ENCODE assay signal across 8 cellular contexts in the genomic region with DNA sequence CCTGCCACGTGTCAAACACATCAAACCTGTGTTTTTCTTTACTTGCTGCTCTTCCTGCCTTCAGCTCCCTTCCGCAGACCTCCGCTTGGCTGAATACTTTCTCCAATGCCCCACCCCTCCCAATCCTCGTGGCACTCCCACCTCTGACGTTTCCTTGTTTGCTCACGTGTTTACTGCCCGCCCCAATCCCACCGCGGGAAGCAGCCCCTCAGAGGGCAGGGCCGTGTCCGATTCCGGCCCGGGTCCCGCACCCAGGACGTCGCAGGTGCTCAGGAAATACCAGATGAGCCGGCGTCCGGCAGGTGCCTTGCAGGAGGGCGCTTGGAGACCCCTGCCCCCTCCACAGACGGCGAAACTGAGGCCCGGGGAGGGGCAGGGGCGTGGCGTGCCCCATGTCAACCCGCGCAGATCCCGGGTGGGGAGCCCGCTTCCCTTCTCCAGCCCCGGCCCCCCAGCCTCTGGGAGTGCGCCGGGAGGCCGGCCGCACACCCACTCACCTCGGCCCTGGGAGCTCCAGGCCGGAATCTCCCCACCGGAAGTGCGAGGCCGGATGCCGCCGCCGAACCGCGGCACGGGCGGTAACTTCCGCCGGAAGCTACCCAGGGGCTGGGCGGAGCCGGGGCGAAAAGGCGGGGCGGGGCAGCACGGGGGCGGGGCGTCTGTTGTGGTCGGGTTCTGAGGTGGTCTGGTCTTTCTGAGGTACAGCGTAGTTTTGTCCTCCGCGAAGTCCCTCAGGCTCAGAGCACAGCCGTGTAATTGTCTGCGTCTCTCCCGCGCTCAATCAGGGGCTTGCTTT. TPM values are rescaled to one million over a fixed set of nuclear protein-coding genes. Genes with fewer than 3 reads are reported as not detected.
A peak's percentile ranks its signal among the peaks of the same experiment; 100 is the strongest.
DNase-seq lines count a peak whose midpoint lies in the region; ATAC-seq, FAIRE-seq and TF ChIP-seq lines count a peak whose summit lies in the region.

No MANE protein-coding gene starts in this region.

- H3K27me3 ChIP-seq in bronchial epithelial cell (ENCODE audit: control insufficient read depth, insufficient read depth, low read length) (no peaks in the 10 kb centered on the region), small intestine (ENCODE audit: control insufficient read depth in 2 of 2, insufficient read depth in 2 of 2, low read length in 2 of 2) (no peaks in the 10 kb centered on the region)

- no peaks in the 10 kb centered on the region for H3K9me3 Mint-ChIP-seq in WTC11

- TF ChIP-seq CTCF in WTC11 (IDR thresholded peaks at IDR 0.05) (no peak), bronchial epithelial cell (IDR thresholded peaks at IDR 0.05; ENCODE audit: insufficient read depth, low read length, severe bottlenecking) (no peak)

- FAIRE-seq in bronchial epithelial cell (lab: Jason Lieb, UNC), result no peak
- FAIRE-seq in small intestine (lab: Jason Lieb, UNC), result no peak

- H3K27ac ChIP-seq in small intestine (ENCODE audit: low read depth in 1 of 2, low read length in 1 of 2), result peak overlapping the region; percentile 93 to 98

- POLR2A ChIA-PET in WTC11 (lab: Charles Lee), result interaction anchor here (0.5 to 2.0 kb wide), 5 partner anchors 15 to 332 kb away, joined by 3 to 8 read pairs (median 5); partner anchors contain the start of gene ELMO2

- DNase-seq in NCI-H2081 (lab: John Stamatoyannopoulos, UW) (peak; percentile 81 to 85), NCI-H2081 treated with DMSO at 0.1 percent for 48 hours (lab: John Stamatoyannopoulos, UW) (no peak), NCI-H2171 treated with DMSO at 0.1 percent for 48 hours (lab: John Stamatoyannopoulos, UW) (peak; percentile 86), WTC11 (ENCODE audit: low spot score) (peak; percentile 87), bronchial epithelial cell (ENCODE audit: low read depth) (peak; percentile 73), iPS-NIHi7 (ENCODE audit: extremely low spot score) (peak; percentile 97), small intestine (peak; percentile 86)

- ATAC-seq in HG03025 (IDR thresholded peaks at IDR 0.05; ENCODE audit: low FRiP score, unreplicated experiment), result peak; percentile 67
- peak; percentile 90 for ATAC-seq in WTC11

- peaks cover 13% of the 10 kb centered on the region for H3K4me1 Mint-ChIP-seq in WTC11

- CTCF ChIA-PET in WTC11 (lab: Charles Lee), result interaction anchor here (0.6 to 2.2 kb wide), 24 partner anchors 8 to 799 kb away, joined by 3 to 16 read pairs (median 4); partner anchors contain the start of gene ELMO2

- peaks cover 0 to 2% of the 10 kb centered on the region in 2 donors for H3K4me1 ChIP-seq in small intestine (ENCODE audit: control insufficient read depth in 2 of 2, insufficient read depth in 1 of 2, low read depth in 1 of 2, low read length in 1 of 2)

- H3K9me3 ChIP-seq in small intestine (ENCODE audit: control insufficient read depth, low read depth), result no peaks in the 10 kb centered on the region

- WGBS in small intestine, 3 donors, result 0 to 1% (median 0%) methylated on average over 46 to 64 of the region's 64 CpGs

- peak overlapping the region; percentile 91 for H3K4me3 Mint-ChIP-seq in WTC11

- no peaks in the 10 kb centered on the region for H3K27me3 Mint-ChIP-seq in WTC11 (ENCODE audit: low read depth)

- peaks cover 8% of the 10 kb centered on the region for H3K36me3 ChIP-seq in bronchial epithelial cell (ENCODE audit: control insufficient read depth, insufficient read depth, low read length)
- peaks cover 4 to 5% of the 10 kb centered on the region in 2 donors for H3K36me3 ChIP-seq in small intestine (ENCODE audit: control insufficient read depth in 2 of 2, insufficient read depth in 2 of 2, low read length in 2 of 2)

- peak overlapping the region; percentile 97 for H3K4me3 ChIP-seq in bronchial epithelial cell (ENCODE audit: low read depth, low read length)
- peak overlapping the region; percentile 85 to 91 for H3K4me3 ChIP-seq in small intestine (ENCODE audit: low read depth in 1 of 2, low read length in 2 of 2)

- peak overlapping the region; percentile 97 for H3K27ac Mint-ChIP-seq in WTC11

- H3K36me3 Mint-ChIP-seq in WTC11, result peaks cover 24% of the 10 kb centered on the region

TF ChIP-seq in WTC11, 78 proteins besides CTCF, POLR2A, EP300 and RAD21 (continues in another document):
- no peak for TF ChIP-seq NR3C1 (CRISPR knock-in tag; conservative IDR thresholded peaks at IDR 0.05; ENCODE audit: low read depth)
- peak; percentile 99 for TF ChIP-seq FOXK1 (CRISPR knock-in tag; IDR thresholded peaks at IDR 0.05)
- TF ChIP-seq SP1 (CRISPR knock-in tag; conservative IDR thresholded peaks at IDR 0.05), result peak; percentile 87
- TF ChIP-seq KAT7 (CRISPR knock-in tag; IDR thresholded peaks at IDR 0.05; ENCODE audit: borderline replicate concordance), result 0 out of 2 replicates have a peak, but pooled peaks have one; percentile 10
- no peak for TF ChIP-seq ZMAT4 (CRISPR knock-in tag; IDR thresholded peaks at IDR 0.05)
- TF ChIP-seq, protein P1, sequence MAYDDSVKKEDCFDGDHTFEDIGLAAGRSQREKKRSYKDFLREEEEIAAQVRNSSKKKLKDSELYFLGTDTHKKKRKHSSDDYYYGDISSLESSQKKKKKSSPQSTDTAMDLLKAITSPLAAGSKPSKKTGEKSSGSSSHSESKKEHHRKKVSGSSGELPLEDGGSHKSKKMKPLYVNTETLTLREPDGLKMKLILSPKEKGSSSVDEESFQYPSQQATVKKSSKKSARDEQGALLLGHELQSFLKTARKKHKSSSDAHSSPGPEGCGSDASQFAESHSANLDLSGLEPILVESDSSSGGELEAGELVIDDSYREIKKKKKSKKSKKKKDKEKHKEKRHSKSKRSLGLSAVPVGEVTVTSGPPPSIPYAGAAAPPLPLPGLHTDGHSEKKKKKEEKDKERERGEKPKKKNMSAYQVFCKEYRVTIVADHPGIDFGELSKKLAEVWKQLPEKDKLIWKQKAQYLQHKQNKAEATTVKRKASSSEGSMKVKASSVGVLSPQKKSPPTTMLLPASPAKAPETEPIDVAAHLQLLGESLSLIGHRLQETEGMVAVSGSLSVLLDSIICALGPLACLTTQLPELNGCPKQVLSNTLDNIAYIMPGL (CRISPR knock-in tag; IDR thresholded peaks at IDR 0.05), result peak; percentile 68
- peak; percentile 89; the same call in 1 of the 2 replicates for TF ChIP-seq ARID4B (CRISPR knock-in tag; IDR thresholded peaks at IDR 0.05; ENCODE audit: borderline replicate concordance)
- peak; percentile 65; the same call in 1 of the 2 replicates for TF ChIP-seq E2F5 (CRISPR knock-in tag; IDR thresholded peaks at IDR 0.05)
- TF ChIP-seq FOXP1 (CRISPR knock-in tag; IDR thresholded peaks at IDR 0.05; ENCODE audit: borderline replicate concordance), result peak; percentile 58; the same call in 1 of the 2 replicates
- TF ChIP-seq ETV6 (CRISPR knock-in tag; IDR thresholded peaks at IDR 0.05), result no peak; the same call in 1 of the 2 replicates
- TF ChIP-seq MLX (CRISPR knock-in tag; IDR thresholded peaks at IDR 0.05), result 0 out of 2 replicates have a peak, but pooled peaks have one; percentile 80

RNA-seq across cellular contexts. Expression of gene ELMO2, which starts 42.3 kb away (rescaled TPM):
- total RNA-seq in WTC11 (2021), result 28.4 to 35.5 TPM (median 32.3 TPM) in 3 replicates
- 15.5 and 21.1 TPM in 2 replicates for total RNA-seq in bronchial epithelial cell
- 10 to 100 TPM; 13.2 to 23.9 (median 17.3) TPM for polyA plus RNA-seq in small intestine

RNA-seq across cellular contexts. Expression of gene CDH22, which starts 55.8 kb away (rescaled TPM):
- total RNA-seq in WTC11 (2021) (0.13 to 0.16 TPM (median 0.16 TPM) in 3 replicates), bronchial epithelial cell (not detected in 2 replicates)
- polyA plus RNA-seq in small intestine, result under 1 TPM in 1 of 3 donors, not detected in 2; 0.84 TPM
